10 cellular contexts compared by ENCODE assay signal in the genomic region with DNA sequence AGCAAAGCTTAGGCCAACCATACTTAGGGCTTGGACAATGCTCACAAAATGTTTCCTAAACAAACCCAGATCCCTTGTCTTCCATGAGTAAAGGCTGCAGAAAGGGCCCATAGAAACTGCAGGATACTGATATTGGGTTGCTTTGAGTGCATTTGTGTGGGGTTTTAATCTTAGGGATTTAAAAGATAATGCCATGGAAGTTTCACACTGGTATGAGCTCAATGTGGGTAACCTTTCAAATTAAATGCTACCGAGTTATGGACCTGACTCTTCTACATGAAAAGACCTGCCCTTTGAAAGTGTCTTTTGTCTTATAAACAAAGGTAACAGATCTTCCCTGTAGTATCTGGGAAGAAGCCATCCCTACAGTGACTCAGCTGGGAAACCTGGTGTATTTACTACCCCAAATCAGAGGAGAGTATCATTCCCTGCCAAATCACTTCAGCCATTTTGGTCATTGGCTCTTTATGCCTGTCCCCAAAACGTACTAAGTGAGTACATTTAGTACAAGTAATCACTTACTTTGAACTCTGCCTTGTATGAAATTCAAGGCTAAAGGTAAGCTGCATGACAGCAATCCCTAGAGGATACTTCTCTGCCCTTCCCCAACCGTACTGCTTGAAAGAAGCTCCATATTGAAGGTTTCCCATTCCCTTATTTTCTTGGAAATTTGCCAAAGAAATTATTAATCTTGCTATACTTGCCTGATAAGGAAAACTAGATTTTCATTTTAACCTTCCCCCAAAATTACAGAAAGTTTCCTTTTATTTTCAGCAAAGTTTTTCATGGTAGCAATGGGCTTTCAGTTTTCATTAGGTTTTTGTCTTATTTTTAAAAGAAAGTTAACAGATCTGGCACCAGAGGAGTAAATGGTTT. TPM values are rescaled to one million over a fixed set of nuclear protein-coding genes. Genes with fewer than 3 reads are reported as not detected.
DNase-seq lines count a peak whose midpoint lies in the region; ATAC-seq and TF ChIP-seq lines count a peak whose summit lies in the region.
"Had no signal": no experiment of that assay in that cellular context is flagged by ENCODE, and none has a peak within 500 bp of the region (broad histone marks: within the 10 kb centered on the region; RNA-seq: fewer than 3 reads in every experiment).

No MANE protein-coding gene starts in this region.

- H3K27me3 ChIP-seq in transverse colon, result no peaks in the 10 kb centered on the region

- peaks cover 13 to 71% (median 43%) of the 10 kb centered on the region in 4 donors for H3K4me1 ChIP-seq in transverse colon

- CTCF ChIA-PET in activated naive CD4-positive, alpha-beta T cell treated with anti-CD3 and anti-CD28 coated beads for 36 hours (lab: Charles Lee), result no interaction called here

- in situ Hi-C loops in transverse colon (cut with MboI; ENCODE audit: low pct_ligation_motif_present in 1 of 4, low pct_unique_long_range_greater_than_20kb in 1 of 4, low sequenced_read_pairs in 3 of 4), result no loop called here

- no peak for TF ChIP-seq EP300 in transverse colon (IDR thresholded peaks at IDR 0.05; ENCODE audit: low read depth)

- 26 to 33% methylated on average over 2 to 3 of the region's 3 CpGs for WGBS in transverse colon (ENCODE audit: low coverage in 1 of 2), 2 donors

- H3K27ac Mint-ChIP-seq in activated naive CD4-positive, alpha-beta T cell treated with anti-CD3 and anti-CD28 coated beads for 36 hours, result no peak overlapping the region

- no peak for TF ChIP-seq CTCF in coronary artery (IDR thresholded peaks at IDR 0.05)
- no peak for TF ChIP-seq CTCF in transverse colon (IDR thresholded peaks at IDR 0.05)

- peak; percentile 14 to 47 for DNase-seq in NCI-H526 (lab: John Stamatoyannopoulos, UW)
- no peak for DNase-seq in NCI-H526 treated with DMSO at 0.1 percent for 48 hours (lab: John Stamatoyannopoulos, UW)
- DNase-seq in coronary artery (ENCODE audit: low spot score), result no peak
- DNase-seq in lung microvascular endothelial cell (ENCODE audit: low read depth in 2 of 2), result peak; percentile 28 to 29
- DNase-seq in transverse colon, result no peak
- DNase-seq in activated naive CD4-positive, alpha-beta T cell treated with anti-CD3 and anti-CD28 coated beads for 36 hours, result no peak
- DNase-seq in inferior parietal cortex (ENCODE audit: extremely low spot score), result no peak
- DNase-seq: activated CD4-positive, alpha-beta T cell treated with anti-CD3 and anti-CD28 coated beads, Interleukin-2, amount 50 U/mL, for 4 hours; activated naive CD4-positive, alpha-beta T cell treated with anti-CD3 and anti-CD28 coated beads, Interleukin-2, amount 50 U/mL, for 16 hours had no signal

- ATAC-seq in GM19035 (IDR thresholded peaks at IDR 0.05; ENCODE audit: unreplicated experiment), result no peak

- no peak overlapping the region for H3K4me3 ChIP-seq in coronary artery
- H3K4me3 ChIP-seq in transverse colon, result no peak overlapping the region

- no peaks in the 10 kb centered on the region for H3K9me3 Mint-ChIP-seq in activated naive CD4-positive, alpha-beta T cell treated with anti-CD3 and anti-CD28 coated beads for 36 hours

- no peak overlapping the region for H3K4me3 Mint-ChIP-seq in activated naive CD4-positive, alpha-beta T cell treated with anti-CD3 and anti-CD28 coated beads for 36 hours

- H3K36me3 ChIP-seq in transverse colon, result no peaks in the 10 kb centered on the region

- intact Hi-C loops in transverse colon (cut with DNase I; ENCODE audit: low total_unique reads), result no loop called here
- intact Hi-C loops in activated naive CD4-positive, alpha-beta T cell treated with anti-CD3 and anti-CD28 coated beads for 36 hours (cut with micrococcal nuclease), result no loop called here

- H3K4me1 Mint-ChIP-seq in activated naive CD4-positive, alpha-beta T cell treated with anti-CD3 and anti-CD28 coated beads for 36 hours (ENCODE audit: low read depth), result peaks cover 8% of the 10 kb centered on the region

- peak overlapping the region; percentile 8 to 70 for H3K27ac ChIP-seq in coronary artery
- H3K27ac ChIP-seq in transverse colon, result peak overlapping the region; percentile 60 to 70 (median 66)

- H3K36me3 Mint-ChIP-seq in activated naive CD4-positive, alpha-beta T cell treated with anti-CD3 and anti-CD28 coated beads for 36 hours (ENCODE audit: low read depth), result no peaks in the 10 kb centered on the region

- no peak for TF ChIP-seq POLR2A in transverse colon (IDR thresholded peaks at IDR 0.05)

- peaks cover 15% of the 10 kb centered on the region for H3K27me3 Mint-ChIP-seq in activated naive CD4-positive, alpha-beta T cell treated with anti-CD3 and anti-CD28 coated beads for 36 hours (ENCODE audit: low read depth)

- H3K9me3 ChIP-seq in transverse colon, result no peaks in the 10 kb centered on the region

RNA-seq across cellular contexts. Expression of a gene that starts 7.2 kb away (rescaled TPM):
- total RNA-seq in lung microvascular endothelial cell (1,181 and 1,820 TPM in 2 replicates), transverse colon (100 to 1,000 TPM in 1 of 4 donors, 10 to 100 TPM in 3; 21.3 to 109 (median 32.3) TPM)
- total RNA-seq in activated naive CD4-positive, alpha-beta T cell treated with anti-CD3 and anti-CD28 coated beads for 36 hours, result not detected

RNA-seq across cellular contexts. Expression of a gene that starts 36.8 kb away (rescaled TPM):
- total RNA-seq in lung microvascular endothelial cell (150 and 273 TPM in 2 replicates), transverse colon (1 to 10 TPM in 1 of 4 donors, under 1 TPM in 2, not detected in 1; 0.80 to 1.4 (median 0.82) TPM)
- total RNA-seq in activated naive CD4-positive, alpha-beta T cell treated with anti-CD3 and anti-CD28 coated beads for 36 hours, result not detected

Comparison
In these comparisons a context has a peak if more than half of its experiments do, and no peak if none do; other contexts are left out.
1. DNase-seq: peak in NCI-H526 (2 of 2) and lung microvascular endothelial cell (2 of 2); none in NCI-H526 treated with DMSO at 0.1 percent for 48 hours (single experiment), coronary artery (single experiment), transverse colon (single experiment), activated naive CD4-positive, alpha-beta T cell treated with anti-CD3 and anti-CD28 coated beads for 36 hours (single experiment) and inferior parietal cortex (single experiment).
2. RNA of a gene that starts 7.2 kb away (total RNA-seq): 1,181 to 1,820 TPM in lung microvascular endothelial cell and 21.3 to 109 TPM in transverse colon; not detected in activated naive CD4-positive, alpha-beta T cell treated with anti-CD3 and anti-CD28 coated beads for 36 hours; every median in the first group is over 10 times any median in the second.
3. RNA of a gene that starts 36.8 kb away (total RNA-seq): 150 to 273 TPM in lung microvascular endothelial cell; 0.80 to 1.4 TPM in transverse colon and not detected in activated naive CD4-positive, alpha-beta T cell treated with anti-CD3 and anti-CD28 coated beads for 36 hours; every median in the first group is over 10 times any median in the second.